ENCODE assay signal across 29 cellular contexts in genomic region chr6:126110494-126111270, GRCh38.
"Had no signal": no experiment of that assay in that cellular context is flagged by ENCODE, and none has a peak within 500 bp of the region (broad histone marks: within the 10 kb centered on the region; RNA-seq: fewer than 3 reads in every experiment).

No MANE protein-coding gene starts in this region.

- H3K4me1 ChIP-seq: ascending aorta, foreskin keratinocyte, thyroid gland, upper lobe of right lung had no signal

- DNase-seq: activated CD4-positive, alpha-beta T cell treated with anti-CD3 and anti-CD28 coated beads, Interleukin-2, amount 50 U/mL, for 48 hours; activated CD8-positive, alpha-beta memory T cell treated with anti-CD3 and anti-CD28 coated beads for 24 hours; activated effector memory CD4-positive, alpha-beta T cell treated with anti-CD3 and anti-CD28 coated beads, Interleukin-2, amount 50 U/mL, for 16 hours; activated naive CD4-positive, alpha-beta T cell treated with anti-CD3 and anti-CD28 coated beads for 36 hours; activated naive CD8-positive, alpha-beta T cell treated with anti-CD3 and anti-CD28 coated beads, Interleukin-2, amount 10 ng/mL, durations not matched to agents 7 days and 5 days; brain microvascular endothelial cell; dorsolateral prefrontal cortex; effector memory CD4-positive, alpha-beta T cell; foreskin keratinocyte; heart left ventricle; hypothalamus; immature natural killer cell; kidney; left colon; midbrain; naive thymus-derived CD4-positive, alpha-beta T cell; occipital lobe; stimulated activated CD4-positive, alpha-beta T cell treated with anti-CD3 and anti-CD28 coated beads, Interleukin-15, amount 100 ng/mL, for 24 hours; stimulated activated CD4-positive, alpha-beta T cell treated with anti-CD3 and anti-CD28 coated beads, Interleukin-2, amount 100 ng/mL, for 24 hours; stimulated activated naive B cell treated with anti-CD40 and anti-IgM and Interleukin-4, amounts not matched to agents 10 μg/mL and 1 μg/mL and 100 μg/mL, for 72 hours; stomach; T-helper 1 cell; thyroid gland; upper lobe of right lung had no signal

- H3K27me3 ChIP-seq: ascending aorta, brain microvascular endothelial cell, dorsolateral prefrontal cortex, foreskin keratinocyte, right atrium auricular region, stomach, thyroid gland, upper lobe of right lung had no signal

- ATAC-seq: foreskin keratinocyte; heart left ventricle; left colon; naive thymus-derived CD4-positive, alpha-beta T cell; stimulated activated naive B cell treated with anti-CD40 and anti-IgM and Interleukin-4, amounts not matched to agents 10 μg/mL and 1 μg/mL and 100 μg/mL, for 72 hours; upper lobe of right lung; WTC11 had no signal

- H3K9ac ChIP-seq: parathyroid adenoma had no signal

- H3K4me3 ChIP-seq: ascending aorta, coronary artery, dorsolateral prefrontal cortex, heart left ventricle, right atrium auricular region, stomach, thyroid gland, upper lobe of right lung had no signal

- H3K9me3 ChIP-seq: ascending aorta, heart left ventricle, right atrium auricular region, stomach, thyroid gland, upper lobe of right lung had no signal

- H3K36me3 ChIP-seq: ascending aorta, brain microvascular endothelial cell, heart left ventricle, right atrium auricular region, stomach, thyroid gland, upper lobe of right lung had no signal

- H3K79me2 ChIP-seq: parathyroid adenoma had no signal

- H3K27ac ChIP-seq: ascending aorta, brain microvascular endothelial cell, coronary artery, dorsolateral prefrontal cortex, foreskin keratinocyte, heart left ventricle, parathyroid adenoma, right atrium auricular region, stomach, thyroid gland, upper lobe of right lung had no signal
